23 cellular contexts compared by ENCODE assay signal in the genomic region with DNA sequence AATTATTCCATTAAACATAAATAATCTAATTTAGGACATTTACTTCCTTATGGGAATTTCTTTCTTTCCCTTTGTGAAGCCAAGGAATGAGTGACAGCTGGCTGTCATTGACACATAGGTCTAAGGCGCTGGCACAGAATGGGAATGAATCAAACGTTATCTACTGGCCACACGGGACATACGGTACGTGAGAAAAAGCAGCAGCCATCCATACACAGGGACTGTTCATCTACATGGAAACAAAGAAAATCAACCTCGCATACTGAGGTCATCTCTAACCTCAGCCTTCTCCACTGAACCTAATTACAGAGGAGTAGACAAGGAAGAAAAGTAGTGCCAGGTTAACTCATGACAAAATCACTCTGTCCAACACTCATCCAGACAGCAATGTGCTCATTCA.
"Had no signal": no experiment of that assay in that cellular context is flagged by ENCODE, and none has a peak within 500 bp of the region (broad histone marks: within the 10 kb centered on the region; RNA-seq: fewer than 3 reads in every experiment).

No MANE protein-coding gene starts in this region.

- H3K36me3 ChIP-seq: colonic mucosa, esophagus muscularis mucosa, esophagus squamous epithelium, gastrocnemius medialis, gastroesophageal sphincter, heart left ventricle, heart right ventricle had no signal

- H3K27ac Mint-ChIP-seq: dendritic cell treated with granulocyte-macrophage colony-stimulating factor and Interleukin-4, amounts not matched to agents 40 ng/mL and 50 ng/mL, for 4 days; effector memory CD8-positive, alpha-beta T cell; endodermal cell had no signal

- H3K27me3 Mint-ChIP-seq: dendritic cell treated with granulocyte-macrophage colony-stimulating factor and Interleukin-4, amounts not matched to agents 40 ng/mL and 50 ng/mL, for 4 days; effector memory CD8-positive, alpha-beta T cell had no signal

- DNase-seq: colonic mucosa; cortex of kidney; dorsolateral prefrontal cortex; effector CD4-positive, alpha-beta T cell; effector CD8-positive, alpha-beta T cell; effector memory CD4-positive, alpha-beta T cell; effector memory CD8-positive, alpha-beta T cell; endodermal cell; erythroblast; esophagus squamous epithelium; foreskin fibroblast; foreskin keratinocyte; foreskin melanocyte; gastrocnemius medialis; head of caudate nucleus; heart left ventricle; heart right ventricle had no signal

- ATAC-seq: effector memory CD8-positive, alpha-beta T cell; esophagus mucosa; foreskin keratinocyte; gastrocnemius medialis; gastroesophageal sphincter had no signal

- H3K9me3 ChIP-seq: colonic mucosa, esophagus muscularis mucosa, esophagus squamous epithelium, gastrocnemius medialis, gastroesophageal sphincter, heart left ventricle, heart right ventricle had no signal

- H3K27ac ChIP-seq: colonic mucosa, coronary artery, dorsolateral prefrontal cortex, epithelial cell of prostate, esophagus muscularis mucosa, foreskin keratinocyte, gastrocnemius medialis, gastroesophageal sphincter, heart left ventricle, heart right ventricle had no signal

- H3K4me1 ChIP-seq: colonic mucosa, esophagus muscularis mucosa, gastrocnemius medialis, gastroesophageal sphincter had no signal

- H3K4me3 Mint-ChIP-seq: dendritic cell treated with granulocyte-macrophage colony-stimulating factor and Interleukin-4, amounts not matched to agents 40 ng/mL and 50 ng/mL, for 4 days; effector memory CD8-positive, alpha-beta T cell; endodermal cell had no signal

- H3K27me3 ChIP-seq: colonic mucosa, dorsolateral prefrontal cortex, esophagus muscularis mucosa, esophagus squamous epithelium, gastrocnemius medialis, gastroesophageal sphincter, heart left ventricle had no signal

- H3K4me3 ChIP-seq: colonic mucosa, coronary artery, dorsolateral prefrontal cortex, esophagus muscularis mucosa, esophagus squamous epithelium, gastrocnemius medialis, gastroesophageal sphincter, heart left ventricle, heart right ventricle had no signal

- H3K9me3 Mint-ChIP-seq: dendritic cell treated with granulocyte-macrophage colony-stimulating factor and Interleukin-4, amounts not matched to agents 40 ng/mL and 50 ng/mL, for 4 days; effector memory CD8-positive, alpha-beta T cell; endodermal cell had no signal

- H3K4me1 Mint-ChIP-seq: endodermal cell had no signal
